ENCODE assay signal across 19 cellular contexts in the genomic region with DNA sequence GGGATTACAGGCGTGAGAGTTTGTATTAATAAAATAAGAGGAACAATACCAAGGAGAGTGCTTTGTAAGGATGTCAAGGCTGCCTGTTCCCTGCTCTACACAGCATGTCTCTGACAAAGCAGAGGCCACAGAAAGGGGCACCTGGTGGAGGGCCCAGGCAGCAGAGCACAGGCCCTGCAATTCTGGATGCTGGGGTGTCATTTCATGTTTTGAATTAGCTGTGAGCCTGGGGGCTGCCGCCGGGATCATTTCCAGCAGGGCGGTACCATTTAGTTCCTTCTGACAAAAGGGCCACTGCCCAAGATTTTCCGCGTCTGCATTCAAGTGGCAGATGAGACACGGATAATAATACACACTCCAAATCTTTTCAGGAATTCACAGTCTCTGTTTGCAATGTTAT.
DNase-seq lines count a peak whose midpoint lies in the region; ATAC-seq and TF ChIP-seq lines count a peak whose summit lies in the region.
"Had no signal": no experiment of that assay in that cellular context is flagged by ENCODE, and none has a peak within 500 bp of the region (broad histone marks: within the 10 kb centered on the region; RNA-seq: fewer than 3 reads in every experiment).

No MANE protein-coding gene starts in this region.

- peaks cover 44 to 66% (median 63%) of the 10 kb centered on the region in 4 donors for H3K4me1 ChIP-seq in esophagus muscularis mucosa

- no peak for TF ChIP-seq EP300 in esophagus muscularis mucosa (IDR thresholded peaks at IDR 0.05)

- 50% methylated on average over 7 of the region's 7 CpGs for WGBS in esophagus muscularis mucosa

- TF ChIP-seq CTCF in esophagus muscularis mucosa (IDR thresholded peaks at IDR 0.05) = no peak

- H3K36me3 ChIP-seq in esophagus muscularis mucosa = no peaks in the 10 kb centered on the region
- H3K36me3 ChIP-seq: BLaER1 treated with 17β-estradiol and CSF1 and Interleukin-3, amounts not matched to agents 10 nM and 100 nM; neutrophil; suprapubic skin had no signal

- H3K4me3 ChIP-seq in esophagus muscularis mucosa = no peak overlapping the region
- H3K4me3 ChIP-seq: BLaER1 treated with 17β-estradiol and CSF1 and Interleukin-3, amounts not matched to agents 10 nM and 100 nM; GM12878; suprapubic skin had no signal

- H3K27ac ChIP-seq in esophagus muscularis mucosa (replicated peaks in 1 of 4) = peak overlapping the region; percentile 76 to 88 (median 86)
- H3K27ac ChIP-seq: neutrophil had no signal

- ATAC-seq in GM21447 (IDR thresholded peaks at IDR 0.05; ENCODE audit: unreplicated experiment) = no peak
- ATAC-seq: activated T-cell treated with anti-CD3 and anti-CD28 coated beads, Interleukin-2, amount 50 U/mL, for 4 hours; effector memory CD8-positive, alpha-beta T cell; GM12878 had no signal

- peaks cover 0 to 4% (median 0%) of the 10 kb centered on the region in 4 donors for H3K9me3 ChIP-seq in esophagus muscularis mucosa
- H3K9me3 ChIP-seq: neutrophil, suprapubic skin had no signal

- H3K27me3 ChIP-seq in esophagus muscularis mucosa = no peaks in the 10 kb centered on the region
- H3K27me3 ChIP-seq: BLaER1 treated with 17β-estradiol and CSF1 and Interleukin-3, amounts not matched to agents 10 nM and 100 nM; neutrophil; suprapubic skin had no signal

- TF ChIP-seq POLR2A in esophagus muscularis mucosa (IDR thresholded peaks at IDR 0.05; ENCODE audit: low read depth) = no peak

- intact Hi-C loops in esophagus muscularis mucosa (cut with DNase I) = loop anchor here (5.0 kb wide), 2 partner anchors 59 to 394 kb away; a partner anchor contains a TSS

- DNase-seq in NCI-H1417 (lab: John Stamatoyannopoulos, UW) (peak; percentile 35 to 71 (median 44)), NCI-H1417 treated with DMSO at 0.1 percent for 48 hours (lab: John Stamatoyannopoulos, UW) (no peak), NCI-H2029 treated with DMSO at 0.1 percent for 48 hours (lab: John Stamatoyannopoulos, UW) (peak; percentile 27), esophagus muscularis mucosa (ENCODE audit: extremely low spot score) (no peak), retina (peak; percentile 45), HT-29 (ENCODE audit: low spot score) (no peak)
- no peak for DNase-seq in activated effector memory CD4-positive, alpha-beta T cell treated with anti-CD3 and anti-CD28 coated beads, Interleukin-2, amount 50 U/mL, for 16 hours
- DNase-seq: activated CD4-positive, CD25-positive, alpha-beta regulatory T cell treated with anti-CD3 and anti-CD28 coated beads, Interleukin-2, amount 50 U/mL, for 72 hours; activated naive CD4-positive, alpha-beta T cell treated with anti-CD3 and anti-CD28 coated beads, Interleukin-2, amount 10 ng/mL, durations not matched to agents 7 days and 5 days; activated T-cell treated with anti-CD3 and anti-CD28 coated beads, Interleukin-2, amount 50 U/mL, for 4 hours; effector memory CD8-positive, alpha-beta T cell; GF-D8; NCI-H187 treated with DMSO at 0.1 percent for 48 hours; SW 1271 had no signal

Comparison
In these comparisons a context has a peak if more than half of its experiments do, and no peak if none do; other contexts are left out.
1. DNase-seq: peak in NCI-H1417 (3 of 3), NCI-H2029 treated with DMSO at 0.1 percent for 48 hours (single experiment) and retina (single experiment); none in NCI-H1417 treated with DMSO at 0.1 percent for 48 hours (single experiment), esophagus muscularis mucosa (single experiment), HT-29 (single experiment) and activated effector memory CD4-positive, alpha-beta T cell treated with anti-CD3 and anti-CD28 coated beads, Interleukin-2, amount 50 U/mL, for 16 hours (single experiment).